Comparison of ENCODE assay signal across 3 cellular contexts in genomic region chr9:10447036-10447435, GRCh38.
TF ChIP-seq lines count a peak whose summit lies in the region.

No MANE protein-coding gene starts in this region.

TF ChIP-seq in A549, 52 proteins besides CTCF, POLR2A, EP300 and RAD21:
- TF ChIP-seq ZFP36 (IDR thresholded peaks at IDR 0.05; ENCODE audit: borderline replicate concordance, partially characterized antibody), result no peak
- TF ChIP-seq MAFK (IDR thresholded peaks at IDR 0.05; ENCODE audit: partially characterized antibody), result peak; percentile 94

TF ChIP-seq in IMR-90, 13 proteins besides CTCF, POLR2A, EP300 and RAD21:
- TF ChIP-seq MAFK (IDR thresholded peaks at IDR 0.05; ENCODE audit: low read depth, low read length), result peak; percentile 96
- TF ChIP-seq, protein P1, sequence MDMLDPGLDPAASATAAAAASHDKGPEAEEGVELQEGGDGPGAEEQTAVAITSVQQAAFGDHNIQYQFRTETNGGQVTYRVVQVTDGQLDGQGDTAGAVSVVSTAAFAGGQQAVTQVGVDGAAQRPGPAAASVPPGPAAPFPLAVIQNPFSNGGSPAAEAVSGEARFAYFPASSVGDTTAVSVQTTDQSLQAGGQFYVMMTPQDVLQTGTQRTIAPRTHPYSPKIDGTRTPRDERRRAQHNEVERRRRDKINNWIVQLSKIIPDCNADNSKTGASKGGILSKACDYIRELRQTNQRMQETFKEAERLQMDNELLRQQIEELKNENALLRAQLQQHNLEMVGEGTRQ (IDR thresholded peaks at IDR 0.05; ENCODE audit: low read depth, low read length), result no peak
TF ChIP-seq in IMR-90: peak in this region for 1.

TF ChIP-seq in H1, 55 proteins besides CTCF, POLR2A, EP300 and RAD21:
- TF ChIP-seq MAFK (IDR thresholded peaks at IDR 0.05; ENCODE audit: low read depth, low read length), result peak; percentile 85
- no peak for TF ChIP-seq CTBP2 (IDR thresholded peaks at IDR 0.05; ENCODE audit: borderline replicate concordance, insufficient read depth, insufficient read length, low read length)
